ENCODE assay signal across 11 cellular contexts in genomic region chr5:83011990-83012389, GRCh38.
A peak's percentile ranks its signal among the peaks of the same experiment; 100 is the strongest.
DNase-seq lines count a peak whose midpoint lies in the region; ATAC-seq and TF ChIP-seq lines count a peak whose summit lies in the region.
"Had no signal": no experiment of that assay in that cellular context is flagged by ENCODE, and none has a peak within 500 bp of the region (broad histone marks: within the 10 kb centered on the region; RNA-seq: fewer than 3 reads in every experiment).

No MANE protein-coding gene starts in this region.

- intact Hi-C loops in head of caudate nucleus (cut with DNase I) = no loop called here
- intact Hi-C loops in left ventricle myocardium inferior (cut with micrococcal nuclease) = no loop called here
- intact Hi-C loops in A673 (cut with micrococcal nuclease; ENCODE audit: unreplicated experiment) = no loop called here

- DNase-seq in memory B cell (ENCODE audit: low spot score in 2 of 2) (peak in 1 of 2 donors; percentile 20), head of caudate nucleus (no peak), SKM-1 (lab: John Stamatoyannopoulos, UW; ENCODE audit: unreplicated experiment) (no peak), left ventricle myocardium inferior (no peak), A673 (ENCODE audit: low spot score) (no peak)
- DNase-seq: activated CD4-positive, alpha-beta T cell treated with anti-CD3 and anti-CD28 coated beads for 1 hour; aorta; transverse colon had no signal

- H3K27me3 ChIP-seq in left ventricle myocardium inferior (ENCODE audit: low read depth) (no peaks in the 10 kb centered on the region), A673 (replicated peaks; ENCODE audit: insufficient read depth, low read depth, low read length, poor library complexity) (no peaks in the 10 kb centered on the region)
- H3K27me3 ChIP-seq: transverse colon had no signal

- H3K36me3 Mint-ChIP-seq in memory B cell = no peaks in the 10 kb centered on the region

- H3K9me3 Mint-ChIP-seq in memory B cell = peaks cover 2% of the 10 kb centered on the region

- peak overlapping the region; percentile 11 for H3K27ac Mint-ChIP-seq in memory B cell

- peaks cover 2% of the 10 kb centered on the region for H3K4me1 Mint-ChIP-seq in memory B cell

- no peaks in the 10 kb centered on the region for H3K27me3 Mint-ChIP-seq in memory B cell

- H3K36me3 ChIP-seq in left ventricle myocardium inferior = no peaks in the 10 kb centered on the region
- H3K36me3 ChIP-seq in A673 (ENCODE audit: insufficient read depth, low read length, poor library complexity, severe bottlenecking) = no peaks in the 10 kb centered on the region
- H3K36me3 ChIP-seq: transverse colon had no signal

- no peak overlapping the region for H3K27ac ChIP-seq in left ventricle myocardium inferior (replicated peaks)
- H3K27ac ChIP-seq in A673 (ENCODE audit: low read depth, low read length, poor library complexity, severe bottlenecking) = no peak overlapping the region
- H3K27ac ChIP-seq: transverse colon had no signal

- ATAC-seq in GM18868 (IDR thresholded peaks at IDR 0.05; ENCODE audit: unreplicated experiment) = peak; percentile 99
- ATAC-seq in GM21723 (IDR thresholded peaks at IDR 0.05; ENCODE audit: unreplicated experiment) = peak; percentile 98
- ATAC-seq in HG03354 (IDR thresholded peaks at IDR 0.05; ENCODE audit: poor library complexity, severe bottlenecking, unreplicated experiment) = peak; percentile 100
- ATAC-seq in memory B cell (ENCODE audit: low read depth) = peak; percentile 98

- CTCF ChIA-PET in A673 (lab: Charles Lee) = no interaction called here

- H3K4me3 Mint-ChIP-seq in memory B cell = no peak overlapping the region

- H3K9me3 ChIP-seq in left ventricle myocardium inferior (replicated peaks) (no peaks in the 10 kb centered on the region), A673 (ENCODE audit: low read depth, low read length, poor library complexity, severe bottlenecking) (no peaks in the 10 kb centered on the region)
- H3K9me3 ChIP-seq: transverse colon had no signal

- POLR2A ChIA-PET in A673 (lab: Charles Lee; ENCODE audit: low non-redundant PET) = no interaction called here

- H3K4me3 ChIP-seq in left ventricle myocardium inferior (no peak overlapping the region), A673 (ENCODE audit: low read depth, low read length, poor library complexity, severe bottlenecking) (no peak overlapping the region)
- H3K4me3 ChIP-seq: transverse colon had no signal

- no TSS peak for BruUV-seq in A673 (replicated peaks; lab: Mats Ljungman, UMichigan)

- TF ChIP-seq CTCF in left ventricle myocardium inferior (IDR thresholded peaks at IDR 0.05; ENCODE audit: borderline replicate concordance) (no peak), A673 (conservative IDR thresholded peaks at IDR 0.05; ENCODE audit: low read depth, low read length) (no peak)

- H3K4me1 ChIP-seq in left ventricle myocardium inferior (no peaks in the 10 kb centered on the region), A673 (ENCODE audit: insufficient read depth, low read length, poor library complexity, severe bottlenecking) (no peaks in the 10 kb centered on the region)
- H3K4me1 ChIP-seq: transverse colon had no signal
